ENCODE assay signal across 7 cellular contexts in genomic region chrX:118117069-118117405, GRCh38. TPM values are rescaled to one million over a fixed set of nuclear protein-coding genes. Genes with fewer than 3 reads are reported as not detected.
DNase-seq lines count a peak whose midpoint lies in the region; ATAC-seq and TF ChIP-seq lines count a peak whose summit lies in the region.

No MANE protein-coding gene starts in this region.

- peak; percentile 29 for ATAC-seq in GM21526 (IDR thresholded peaks at IDR 0.05; ENCODE audit: low FRiP score, unreplicated experiment)
- peak; percentile 31; the same call in 1 of the 3 replicates for ATAC-seq in SK-N-SH treated with all-trans-retinoic acid at 6 μM for 48 hours
- ATAC-seq in gastroesophageal sphincter = peak; percentile 42
- ATAC-seq in HG03108 (IDR thresholded peaks at IDR 0.05; ENCODE audit: unreplicated experiment) = no peak

- H3K4me1 ChIP-seq in gastroesophageal sphincter = peaks cover 0 to 7% (median 0%) of the 10 kb centered on the region in 3 donors
- no peaks in the 10 kb centered on the region for H3K4me1 ChIP-seq in CD4-positive, alpha-beta memory T cell (ENCODE audit: insufficient read depth, low read length)

- WGBS in gastroesophageal sphincter (ENCODE audit: low coverage in 1 of 2), 2 donors = no CpG with 5 or more reads among the region's 12 CpGs

- H3K36me3 ChIP-seq in gastroesophageal sphincter = no peaks in the 10 kb centered on the region
- H3K36me3 ChIP-seq in CD4-positive, alpha-beta memory T cell (ENCODE audit: insufficient read depth, low read length) = no peaks in the 10 kb centered on the region

- POLR2A ChIA-PET in CD4-positive, alpha-beta memory T cell (lab: Charles Lee; ENCODE audit: partially characterized antibody) = no interaction called here

- intact Hi-C loops in CD4-positive, alpha-beta memory T cell (cut with micrococcal nuclease) = no loop called here

- no peaks in the 10 kb centered on the region for H3K36me3 Mint-ChIP-seq in CD4-positive, alpha-beta memory T cell

- H3K4me1 Mint-ChIP-seq in CD4-positive, alpha-beta memory T cell = peaks cover 0 to 6% (median 5%) of the 10 kb centered on the region in 4 donors

- peaks cover 9 to 13% of the 10 kb centered on the region in 2 donors for H3K27me3 Mint-ChIP-seq in CD4-positive, alpha-beta memory T cell

- no peak for TF ChIP-seq POLR2A in gastroesophageal sphincter (IDR thresholded peaks at IDR 0.05)

- H3K4me3 Mint-ChIP-seq in CD4-positive, alpha-beta memory T cell = peak overlapping the region in 3 of 8 donors; percentile 21 to 46 (median 46)

- H3K9me3 Mint-ChIP-seq in CD4-positive, alpha-beta memory T cell = peaks cover 0 to 2% (median 0%) of the 10 kb centered on the region in 8 donors

- CTCF ChIA-PET in CD4-positive, alpha-beta memory T cell (lab: Charles Lee; ENCODE audit: partially characterized antibody) = no interaction called here

- no peaks in the 10 kb centered on the region for H3K9me3 ChIP-seq in gastroesophageal sphincter
- no peaks in the 10 kb centered on the region for H3K9me3 ChIP-seq in CD4-positive, alpha-beta memory T cell (ENCODE audit: control insufficient read depth in 1 of 2, low read length in 2 of 2)

- H3K27me3 ChIP-seq in gastroesophageal sphincter = no peaks in the 10 kb centered on the region
- H3K27me3 ChIP-seq in CD4-positive, alpha-beta memory T cell (ENCODE audit: insufficient read depth, low read length) = no peaks in the 10 kb centered on the region

- no peak overlapping the region for H3K27ac Mint-ChIP-seq in CD4-positive, alpha-beta memory T cell

- peak overlapping the region; percentile 24 to 86 (median 81) for H3K27ac ChIP-seq in gastroesophageal sphincter
- H3K27ac ChIP-seq in CD4-positive, alpha-beta memory T cell (ENCODE audit: low read depth, low read length) = no peak overlapping the region

- no peak for TF ChIP-seq EP300 in gastroesophageal sphincter (IDR thresholded peaks at IDR 0.05)

- TF ChIP-seq CTCF in gastroesophageal sphincter (IDR thresholded peaks at IDR 0.05) = no peak

- H3K4me3 ChIP-seq in gastroesophageal sphincter = peak overlapping the region; percentile 69 to 74
- no peak overlapping the region for H3K4me3 ChIP-seq in CD4-positive, alpha-beta memory T cell (ENCODE audit: low read length in 2 of 2)

- peak; percentile 26 for DNase-seq in renal cortical epithelial cell (ENCODE audit: low read depth)
- no peak for DNase-seq in germinal center (ENCODE audit: low spot score)
- no peak for DNase-seq in CD4-positive, alpha-beta memory T cell

TF ChIP-seq in SK-N-SH treated with all-trans-retinoic acid at 6 μM for 48 hours, 23 proteins besides CTCF, POLR2A, EP300 and RAD21:
- TF ChIP-seq OSR1 (CRISPR knock-in tag; IDR thresholded peaks at IDR 0.05) (no peak), SNAI2 (CRISPR knock-in tag; IDR thresholded peaks at IDR 0.05) (no peak), TOX (CRISPR knock-in tag; IDR thresholded peaks at IDR 0.05; ENCODE audit: borderline replicate concordance) (no peak), CSDC2 (CRISPR knock-in tag; IDR thresholded peaks at IDR 0.05) (no peak), TSHZ2 (CRISPR knock-in tag; IDR thresholded peaks at IDR 0.05) (no peak), GLIS3 (CRISPR knock-in tag; IDR thresholded peaks at IDR 0.05) (no peak), ZFP30 (CRISPR knock-in tag; IDR thresholded peaks at IDR 0.05) (no peak), ISL1 (CRISPR knock-in tag; IDR thresholded peaks at IDR 0.05) (no peak), CSRNP3 (CRISPR knock-in tag; IDR thresholded peaks at IDR 0.05) (no peak), ARNTL (CRISPR knock-in tag; IDR thresholded peaks at IDR 0.05; ENCODE audit: borderline replicate concordance, low read depth) (no peak), PATZ1 (CRISPR knock-in tag; IDR thresholded peaks at IDR 0.05; ENCODE audit: borderline replicate concordance) (no peak)

RNA-seq across cellular contexts. Expression of gene KLHL13, which starts 0.4 kb away (rescaled TPM):
- total RNA-seq in gastroesophageal sphincter (10 to 100 TPM; 14.2 to 32.6 (median 21.8) TPM), renal cortical epithelial cell (99.4 and 130 TPM in 2 replicates)
- under 1 TPM in 1 of 2 experiments, not detected in 1; 0.53 TPM for total RNA-seq in CD4-positive, alpha-beta memory T cell
- under 1 TPM in 1 of 2 donors, not detected in 1; 0.59 TPM for polyA plus RNA-seq in CD4-positive, alpha-beta memory T cell

Comparison
In these comparisons a context has a peak if more than half of its experiments do, and no peak if none do; other contexts are left out.
1. H3K4me3 ChIP-seq: peak in gastroesophageal sphincter (2 of 2); none in CD4-positive, alpha-beta memory T cell (0 of 2).
2. RNA of gene KLHL13, which starts 0.4 kb away (total RNA-seq): 99.4 to 130 TPM in renal cortical epithelial cell and 14.2 to 32.6 TPM in gastroesophageal sphincter; 0.53 TPM in CD4-positive, alpha-beta memory T cell; every median in the first group is over 4 times any median in the second.